Comparison of ENCODE assay signal across 16 cellular contexts in genomic region chr17:61813211-61813610, GRCh38.
"Had no signal": no experiment of that assay in that cellular context is flagged by ENCODE, and none has a peak within 500 bp of the region (broad histone marks: within the 10 kb centered on the region; RNA-seq: fewer than 3 reads in every experiment).

No MANE protein-coding gene starts in this region.

- H3K27me3 Mint-ChIP-seq: activated CD4-positive, alpha-beta T cell treated with anti-CD3 and anti-CD28 coated beads, Interleukin-2, amount 10 ng/mL, durations not matched to agents 7 days and 5 days; activated T-helper 17 cell treated with anti-CD3 and anti-CD28 coated beads, Interleukin-2, amount 50 U/mL, for 72 hours; progenitor cell of endocrine pancreas had no signal

- H3K4me3 Mint-ChIP-seq: activated CD4-positive, alpha-beta T cell treated with anti-CD3 and anti-CD28 coated beads, Interleukin-2, amount 10 ng/mL, durations not matched to agents 7 days and 5 days; activated T-helper 17 cell treated with anti-CD3 and anti-CD28 coated beads, Interleukin-2, amount 50 U/mL, for 72 hours; natural killer cell had no signal

- H3K9me3 Mint-ChIP-seq: activated CD4-positive, alpha-beta T cell treated with anti-CD3 and anti-CD28 coated beads, Interleukin-2, amount 10 ng/mL, durations not matched to agents 7 days and 5 days; activated T-helper 17 cell treated with anti-CD3 and anti-CD28 coated beads, Interleukin-2, amount 50 U/mL, for 72 hours; natural killer cell had no signal

- DNase-seq: activated CD4-positive, alpha-beta T cell treated with anti-CD3 and anti-CD28 coated beads, Interleukin-2, amount 10 ng/mL, durations not matched to agents 7 days and 5 days; activated CD4-positive, CD25-positive, alpha-beta regulatory T cell; activated CD8-positive, alpha-beta memory T cell treated with anti-CD3 and anti-CD28 coated beads, Interleukin-2, amount 50 U/mL, for 48 hours; activated naive CD4-positive, alpha-beta T cell treated with Interleukin-2 at 50 U/mL for 16 hours; kidney glomerular epithelial cell; left ventricle myocardium superior; mesenchymal stem cell; natural killer cell; nucleus accumbens; right cardiac atrium; small intestine; stimulated activated CD4-positive, alpha-beta T cell treated with anti-CD3 and anti-CD28 coated beads, Interleukin-4, amount 100 ng/mL, for 24 hours; stimulated activated naive CD4-positive, alpha-beta T cell; substantia nigra had no signal

- H3K27ac Mint-ChIP-seq: activated CD4-positive, alpha-beta T cell treated with anti-CD3 and anti-CD28 coated beads, Interleukin-2, amount 10 ng/mL, durations not matched to agents 7 days and 5 days; activated T-helper 17 cell treated with anti-CD3 and anti-CD28 coated beads, Interleukin-2, amount 50 U/mL, for 72 hours; natural killer cell; progenitor cell of endocrine pancreas had no signal

- H3K36me3 Mint-ChIP-seq: natural killer cell had no signal
